16 cellular contexts compared by ENCODE assay signal in the genomic region with DNA sequence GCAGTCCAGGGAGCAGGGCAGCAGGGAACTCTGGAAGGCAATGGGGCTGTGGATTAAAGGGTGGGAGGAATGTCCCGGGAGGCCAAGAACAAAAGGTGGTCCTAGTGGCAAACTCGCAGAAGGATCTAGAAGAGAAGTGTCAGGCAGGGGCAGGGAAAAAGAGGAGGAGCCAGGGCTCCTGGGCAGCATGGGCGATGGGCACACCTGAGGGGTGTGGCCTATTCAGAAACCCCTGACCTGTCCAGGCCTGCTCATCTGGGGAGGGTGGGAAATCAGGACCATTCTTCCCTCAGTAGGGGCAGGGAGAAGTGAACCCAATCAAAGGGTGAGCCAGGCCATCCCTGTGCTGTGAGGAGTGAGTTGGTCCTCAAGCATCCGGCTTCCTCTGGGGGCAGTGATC.
DNase-seq lines count a peak whose midpoint lies in the region; TF ChIP-seq lines count a peak whose summit lies in the region.
"Had no signal": no experiment of that assay in that cellular context is flagged by ENCODE, and none has a peak within 500 bp of the region (broad histone marks: within the 10 kb centered on the region; RNA-seq: fewer than 3 reads in every experiment).

No MANE protein-coding gene starts in this region.

- H3K9me3 ChIP-seq in endodermal cell (ENCODE audit: control insufficient read depth, low read length) (no peaks in the 10 kb centered on the region), vagina (no peaks in the 10 kb centered on the region)
- H3K9me3 ChIP-seq: HAP-1 had no signal

- intact Hi-C loops in activated CD4-positive, alpha-beta memory T cell treated with anti-CD3 and anti-CD28 coated beads for 36 hours (cut with micrococcal nuclease), result no loop called here
- intact Hi-C loops in vagina (cut with DNase I), result no loop called here
- intact Hi-C loops in activated T-helper 2 cell treated with anti-CD3 and anti-CD28 coated beads, Interferon-gamma antibody, Interleukin-2, Interleukin-4, amounts not matched to agents 10 μg/mL and 5 μg/mL and 100 μg/mL, durations not matched to agents 14 hours and 24 hours and 36 hours (cut with micrococcal nuclease), result no loop called here

- no peak overlapping the region for H3K27ac Mint-ChIP-seq in activated CD4-positive, alpha-beta memory T cell treated with anti-CD3 and anti-CD28 coated beads, Interleukin-2, amount 10 ng/mL, durations not matched to agents 7 days and 5 days
- no peak overlapping the region for H3K27ac Mint-ChIP-seq in activated CD4-positive, alpha-beta memory T cell treated with anti-CD3 and anti-CD28 coated beads for 36 hours
- H3K27ac Mint-ChIP-seq in endodermal cell, result no peak overlapping the region
- no peak overlapping the region for H3K27ac Mint-ChIP-seq in activated T-helper 2 cell treated with anti-CD3 and anti-CD28 coated beads, Interferon-gamma antibody, Interleukin-2, Interleukin-4, amounts not matched to agents 10 μg/mL and 5 μg/mL and 100 μg/mL, durations not matched to agents 14 hours and 24 hours and 36 hours
- H3K27ac Mint-ChIP-seq: CD4-positive, CD25-positive, alpha-beta regulatory T cell; GM23338; IgD-negative memory B cell had no signal

- H3K27ac ChIP-seq in endodermal cell (ENCODE audit: low read depth, low read length) (no peak overlapping the region), vagina (no peak overlapping the region)
- H3K27ac ChIP-seq: BLaER1 had no signal

- H3K4me1 ChIP-seq in endodermal cell (ENCODE audit: control insufficient read depth, insufficient read depth, low read length) (peaks cover 12% of the 10 kb centered on the region), vagina (no peaks in the 10 kb centered on the region)
- H3K4me1 ChIP-seq: HAP-1 had no signal

- H3K36me3 ChIP-seq in H7 (replicated peaks; ENCODE audit: control insufficient read depth, insufficient read depth, low read length) (no peaks in the 10 kb centered on the region), endodermal cell (ENCODE audit: control insufficient read depth, insufficient read depth, low read length) (no peaks in the 10 kb centered on the region), vagina (no peaks in the 10 kb centered on the region)
- H3K36me3 ChIP-seq: BLaER1, HAP-1 had no signal

- 88 to 94% methylated on average over 2 to 4 of the region's 4 CpGs for WGBS in endodermal cell (ENCODE audit: insufficient coverage in 1 of 2, insufficient read length in 1 of 2), 2 experiments

- no peak for TF ChIP-seq CTCF in endodermal cell (conservative IDR thresholded peaks at IDR 0.05)
- no peak for TF ChIP-seq CTCF in vagina (IDR thresholded peaks at IDR 0.05)

- no peak overlapping the region for H3K9ac ChIP-seq in endodermal cell (ENCODE audit: extremely low read depth, low read length, poor library complexity, severe bottlenecking)
- H3K9ac ChIP-seq: BLaER1 had no signal

- H3K4me3 ChIP-seq in H7 (ENCODE audit: insufficient read depth, low read depth, low read length) (no peak overlapping the region), endodermal cell (ENCODE audit: low read length) (no peak overlapping the region), vagina (no peak overlapping the region)
- H3K4me3 ChIP-seq: BLaER1, GM23338, HAP-1 had no signal

- H3K4me1 Mint-ChIP-seq in activated CD4-positive, alpha-beta memory T cell treated with anti-CD3 and anti-CD28 coated beads, Interleukin-2, amount 10 ng/mL, durations not matched to agents 7 days and 5 days, result no peaks in the 10 kb centered on the region
- no peaks in the 10 kb centered on the region for H3K4me1 Mint-ChIP-seq in activated CD4-positive, alpha-beta memory T cell treated with anti-CD3 and anti-CD28 coated beads for 36 hours (ENCODE audit: low read depth)
- peaks cover 38% of the 10 kb centered on the region for H3K4me1 Mint-ChIP-seq in endodermal cell
- H3K4me1 Mint-ChIP-seq in activated T-helper 2 cell treated with anti-CD3 and anti-CD28 coated beads, Interferon-gamma antibody, Interleukin-2, Interleukin-4, amounts not matched to agents 10 μg/mL and 5 μg/mL and 100 μg/mL, durations not matched to agents 14 hours and 24 hours and 36 hours (ENCODE audit: low read depth), result no peaks in the 10 kb centered on the region
- H3K4me1 Mint-ChIP-seq: CD4-positive, CD25-positive, alpha-beta regulatory T cell had no signal

- no peak for TF ChIP-seq POLR2A in vagina (IDR thresholded peaks at IDR 0.05)

- H3K36me3 Mint-ChIP-seq in activated CD4-positive, alpha-beta memory T cell treated with anti-CD3 and anti-CD28 coated beads, Interleukin-2, amount 10 ng/mL, durations not matched to agents 7 days and 5 days (ENCODE audit: low read depth), result no peaks in the 10 kb centered on the region
- H3K36me3 Mint-ChIP-seq in activated CD4-positive, alpha-beta memory T cell treated with anti-CD3 and anti-CD28 coated beads for 36 hours, result no peaks in the 10 kb centered on the region
- H3K36me3 Mint-ChIP-seq in endodermal cell (ENCODE audit: low read depth), result no peaks in the 10 kb centered on the region
- no peaks in the 10 kb centered on the region for H3K36me3 Mint-ChIP-seq in activated T-helper 2 cell treated with anti-CD3 and anti-CD28 coated beads, Interferon-gamma antibody, Interleukin-2, Interleukin-4, amounts not matched to agents 10 μg/mL and 5 μg/mL and 100 μg/mL, durations not matched to agents 14 hours and 24 hours and 36 hours (ENCODE audit: low read depth)
- H3K36me3 Mint-ChIP-seq: CD4-positive, CD25-positive, alpha-beta regulatory T cell had no signal

- H3K27me3 Mint-ChIP-seq in activated CD4-positive, alpha-beta memory T cell treated with anti-CD3 and anti-CD28 coated beads, Interleukin-2, amount 10 ng/mL, durations not matched to agents 7 days and 5 days, result peaks cover 2% of the 10 kb centered on the region
- H3K27me3 Mint-ChIP-seq in activated CD4-positive, alpha-beta memory T cell treated with anti-CD3 and anti-CD28 coated beads for 36 hours, result peaks cover 6% of the 10 kb centered on the region
- peaks cover 27% of the 10 kb centered on the region for H3K27me3 Mint-ChIP-seq in endodermal cell (ENCODE audit: insufficient read depth)
- H3K27me3 Mint-ChIP-seq in activated T-helper 2 cell treated with anti-CD3 and anti-CD28 coated beads, Interferon-gamma antibody, Interleukin-2, Interleukin-4, amounts not matched to agents 10 μg/mL and 5 μg/mL and 100 μg/mL, durations not matched to agents 14 hours and 24 hours and 36 hours (ENCODE audit: low read depth), result no peaks in the 10 kb centered on the region
- H3K27me3 Mint-ChIP-seq: CD4-positive, CD25-positive, alpha-beta regulatory T cell had no signal

- H3K4me3 Mint-ChIP-seq in activated CD4-positive, alpha-beta memory T cell treated with anti-CD3 and anti-CD28 coated beads, Interleukin-2, amount 10 ng/mL, durations not matched to agents 7 days and 5 days, result no peak overlapping the region
- H3K4me3 Mint-ChIP-seq in activated CD4-positive, alpha-beta memory T cell treated with anti-CD3 and anti-CD28 coated beads for 36 hours, result no peak overlapping the region
- H3K4me3 Mint-ChIP-seq in endodermal cell, result no peak overlapping the region
- no peak overlapping the region for H3K4me3 Mint-ChIP-seq in activated T-helper 2 cell treated with anti-CD3 and anti-CD28 coated beads, Interferon-gamma antibody, Interleukin-2, Interleukin-4, amounts not matched to agents 10 μg/mL and 5 μg/mL and 100 μg/mL, durations not matched to agents 14 hours and 24 hours and 36 hours (ENCODE audit: low read depth)
- H3K4me3 Mint-ChIP-seq: CD4-positive, CD25-positive, alpha-beta regulatory T cell; GM23338 had no signal

- POLR2A ChIA-PET in activated CD4-positive, alpha-beta memory T cell treated with anti-CD3 and anti-CD28 coated beads, Interleukin-2, amount 10 ng/mL, durations not matched to agents 7 days and 5 days (lab: Charles Lee), result no interaction called here
- POLR2A ChIA-PET in activated CD4-positive, alpha-beta memory T cell treated with anti-CD3 and anti-CD28 coated beads for 36 hours (lab: Charles Lee), result no interaction called here

- H3K27me3 ChIP-seq in H7 (ENCODE audit: control insufficient read depth, insufficient read depth, low read length) (no peaks in the 10 kb centered on the region), endodermal cell (ENCODE audit: control insufficient read depth, insufficient read depth, low read length, poor library complexity, severe bottlenecking) (no peaks in the 10 kb centered on the region), vagina (no peaks in the 10 kb centered on the region)

- no peaks in the 10 kb centered on the region for H3K9me3 Mint-ChIP-seq in activated CD4-positive, alpha-beta memory T cell treated with anti-CD3 and anti-CD28 coated beads, Interleukin-2, amount 10 ng/mL, durations not matched to agents 7 days and 5 days
- H3K9me3 Mint-ChIP-seq in activated CD4-positive, alpha-beta memory T cell treated with anti-CD3 and anti-CD28 coated beads for 36 hours, result no peaks in the 10 kb centered on the region
- peaks cover 10% of the 10 kb centered on the region for H3K9me3 Mint-ChIP-seq in endodermal cell
- H3K9me3 Mint-ChIP-seq in activated T-helper 2 cell treated with anti-CD3 and anti-CD28 coated beads, Interferon-gamma antibody, Interleukin-2, Interleukin-4, amounts not matched to agents 10 μg/mL and 5 μg/mL and 100 μg/mL, durations not matched to agents 14 hours and 24 hours and 36 hours, result no peaks in the 10 kb centered on the region
- H3K9me3 Mint-ChIP-seq: IgD-negative memory B cell had no signal

- peak; percentile 1 for DNase-seq in activated CD4-positive, alpha-beta memory T cell treated with anti-CD3 and anti-CD28 coated beads, Interleukin-2, amount 10 ng/mL, durations not matched to agents 7 days and 5 days
- no peak for DNase-seq in activated CD4-positive, alpha-beta memory T cell treated with anti-CD3 and anti-CD28 coated beads for 36 hours
- DNase-seq in H7 (peak; percentile 13), endodermal cell (peak; percentile 24), vagina (ENCODE audit: extremely low spot score in 2 of 2) (peak; percentile 56 to 87), NCI-H1105 treated with DMSO at 0.1 percent for 48 hours (lab: John Stamatoyannopoulos, UW) (no peak)
- no peak for DNase-seq in activated T-helper 2 cell treated with anti-CD3 and anti-CD28 coated beads, Interferon-gamma antibody, Interleukin-2, Interleukin-4, amounts not matched to agents 10 μg/mL and 5 μg/mL and 100 μg/mL, durations not matched to agents 14 hours and 24 hours and 36 hours (ENCODE audit: low spot score)
- DNase-seq: 8988T; AML-193; CD4-positive, CD25-positive, alpha-beta regulatory T cell; DMS53; GF-D8 had no signal

- CTCF ChIA-PET in activated CD4-positive, alpha-beta memory T cell treated with anti-CD3 and anti-CD28 coated beads, Interleukin-2, amount 10 ng/mL, durations not matched to agents 7 days and 5 days (lab: Charles Lee), result no interaction called here
- CTCF ChIA-PET in activated CD4-positive, alpha-beta memory T cell treated with anti-CD3 and anti-CD28 coated beads for 36 hours (lab: Charles Lee), result no interaction called here

Comparison
In these comparisons a context has a peak if more than half of its experiments do, and no peak if none do; other contexts are left out.
1. DNase-seq: peak in activated CD4-positive, alpha-beta memory T cell treated with anti-CD3 and anti-CD28 coated beads, Interleukin-2, amount 10 ng/mL, durations not matched to agents 7 days and 5 days (single experiment), H7 (single experiment), endodermal cell (single experiment) and vagina (2 of 2); none in activated CD4-positive, alpha-beta memory T cell treated with anti-CD3 and anti-CD28 coated beads for 36 hours (single experiment), activated T-helper 2 cell treated with anti-CD3 and anti-CD28 coated beads, Interferon-gamma antibody, Interleukin-2, Interleukin-4, amounts not matched to agents 10 μg/mL and 5 μg/mL and 100 μg/mL, durations not matched to agents 14 hours and 24 hours and 36 hours (single experiment) and NCI-H1105 treated with DMSO at 0.1 percent for 48 hours (single experiment).